ENCODE assay signal across 15 cellular contexts in genomic region chr11:103396237-103396636, GRCh38.
DNase-seq lines count a peak whose midpoint lies in the region; FAIRE-seq and TF ChIP-seq lines count a peak whose summit lies in the region.
"Had no signal": no experiment of that assay in that cellular context is flagged by ENCODE, and none has a peak within 500 bp of the region (broad histone marks: within the 10 kb centered on the region; RNA-seq: fewer than 3 reads in every experiment).

No MANE protein-coding gene starts in this region.

- no peak overlapping the region for H3K4me3 ChIP-seq in Caco-2 (ENCODE audit: low read depth, low read length)
- H3K4me3 ChIP-seq in bronchial epithelial cell (ENCODE audit: low read depth, low read length): no peak overlapping the region
- H3K4me3 ChIP-seq: SJCRH30 had no signal

- H3K36me3 Mint-ChIP-seq in Caco-2 (ENCODE audit: insufficient read depth, unreplicated experiment): no peaks in the 10 kb centered on the region
- H3K36me3 Mint-ChIP-seq in nephron (ENCODE audit: low read depth): peaks cover 33% of the 10 kb centered on the region
- H3K36me3 Mint-ChIP-seq in mesothelial cell of epicardium: peaks cover 20% of the 10 kb centered on the region
- H3K36me3 Mint-ChIP-seq: CD4-positive, CD25-positive, alpha-beta regulatory T cell had no signal

- H3K9me3 Mint-ChIP-seq in Caco-2 (ENCODE audit: unreplicated experiment) (peaks cover 3% of the 10 kb centered on the region), nephron (peaks cover 15% of the 10 kb centered on the region), mesothelial cell of epicardium (peaks cover 23% of the 10 kb centered on the region)

- TF ChIP-seq CTCF in Caco-2 (IDR thresholded peaks at IDR 0.05; ENCODE audit: insufficient read depth in 1 of 2, low read depth in 1 of 2, low read length in 1 of 2, severe bottlenecking in 1 of 2, unreplicated experiment in 1 of 2): no peak
- TF ChIP-seq CTCF in bronchial epithelial cell (IDR thresholded peaks at IDR 0.05; ENCODE audit: insufficient read depth, low read length, severe bottlenecking): no peak
- TF ChIP-seq CTCF in nephron (IDR thresholded peaks at IDR 0.05; ENCODE audit: unreplicated experiment in 3 of 3): no peak
- TF ChIP-seq CTCF in mesothelial cell of epicardium (IDR thresholded peaks at IDR 0.05; ENCODE audit: unreplicated experiment): no peak

- POLR2A ChIA-PET in Caco-2 (lab: Charles Lee): no interaction called here

- H3K27ac Mint-ChIP-seq in Caco-2 (ENCODE audit: unreplicated experiment) (peak overlapping the region; percentile 12), nephron (peak overlapping the region; percentile 73 to 94 (median 83)), mesothelial cell of epicardium (no peak overlapping the region)

- peak; percentile 64 for FAIRE-seq in HTR-8/SVneo (lab: Jason Lieb, UNC)
- FAIRE-seq in bronchial epithelial cell (lab: Jason Lieb, UNC): no peak

- DNase-seq in Caco-2 (no peak), HTR-8/SVneo (ENCODE audit: insufficient read length, low spot score) (no peak), bronchial epithelial cell (ENCODE audit: low read depth) (peak; percentile 2), mesothelial cell of epicardium (ENCODE audit: low spot score in 2 of 2, unreplicated experiment in 2 of 2) (no peak), NCI-H510A treated with DMSO at 0.1 percent for 48 hours (lab: John Stamatoyannopoulos, UW) (no peak)
- no peak for DNase-seq in stimulated activated CD4-positive, alpha-beta T cell treated with anti-CD3 and anti-CD28 coated beads, Interleukin-4, amount 100 ng/mL, for 1 hour
- DNase-seq: CD4-positive, CD25-positive, alpha-beta regulatory T cell; DMS53; GOT3; KG1; NCI-H1436; NCI-H2029 treated with DMSO at 0.1 percent for 48 hours; NCI-H774; SJCRH30 had no signal

- BruUV-seq in Caco-2 (replicated peaks; lab: Mats Ljungman, UMichigan): no TSS peak

- no peak overlapping the region for H3K4me3 Mint-ChIP-seq in Caco-2 (ENCODE audit: unreplicated experiment)
- no peak overlapping the region for H3K4me3 Mint-ChIP-seq in nephron
- no peak overlapping the region for H3K4me3 Mint-ChIP-seq in mesothelial cell of epicardium
- H3K4me3 Mint-ChIP-seq: CD4-positive, CD25-positive, alpha-beta regulatory T cell had no signal

- H3K9me3 ChIP-seq in Caco-2: 0 out of 2 replicates have a peak, but pooled peaks cover 8% of the 10 kb centered on the region
- H3K9me3 ChIP-seq: SJCRH30 had no signal

- H3K27me3 Mint-ChIP-seq in Caco-2 (ENCODE audit: insufficient read depth, unreplicated experiment) (no peaks in the 10 kb centered on the region), nephron (ENCODE audit: low read depth) (no peaks in the 10 kb centered on the region), mesothelial cell of epicardium (ENCODE audit: low read depth) (no peaks in the 10 kb centered on the region)
- H3K27me3 Mint-ChIP-seq: CD4-positive, CD25-positive, alpha-beta regulatory T cell had no signal

- CTCF ChIA-PET in Caco-2 (lab: Charles Lee): no interaction called here

- H3K36me3 ChIP-seq in Caco-2 (ENCODE audit: control insufficient read depth, insufficient read depth, low read length): no peaks in the 10 kb centered on the region
- H3K36me3 ChIP-seq in bronchial epithelial cell (ENCODE audit: control insufficient read depth, insufficient read depth, low read length): no peaks in the 10 kb centered on the region
- H3K36me3 ChIP-seq: SJCRH30 had no signal

- intact Hi-C loops in Caco-2 (cut with micrococcal nuclease; ENCODE audit: unreplicated experiment): no loop called here

- H3K4me1 ChIP-seq in Caco-2: peaks cover 10% of the 10 kb centered on the region
- H3K4me1 ChIP-seq: SJCRH30 had no signal

- H3K4me1 Mint-ChIP-seq in Caco-2 (ENCODE audit: low read depth, unreplicated experiment) (peaks cover 19% of the 10 kb centered on the region), nephron (no peaks in the 10 kb centered on the region), mesothelial cell of epicardium (no peaks in the 10 kb centered on the region)
- H3K4me1 Mint-ChIP-seq: CD4-positive, CD25-positive, alpha-beta regulatory T cell had no signal

- H3K27me3 ChIP-seq in Caco-2 (replicated peaks; ENCODE audit: control insufficient read depth, insufficient read depth, low read length) (no peaks in the 10 kb centered on the region), bronchial epithelial cell (ENCODE audit: control insufficient read depth, insufficient read depth, low read length) (no peaks in the 10 kb centered on the region)
- H3K27me3 ChIP-seq: SJCRH30 had no signal
